Comparison of ENCODE assay signal across 26 cellular contexts in genomic region chr7:120215654-120216053, GRCh38. TPM values are rescaled to one million over a fixed set of nuclear protein-coding genes. Genes with fewer than 3 reads are reported as not detected.
"Had no signal": no experiment of that assay in that cellular context is flagged by ENCODE, and none has a peak within 500 bp of the region (broad histone marks: within the 10 kb centered on the region; RNA-seq: fewer than 3 reads in every experiment).

No MANE protein-coding gene starts in this region.

- H3K27ac Mint-ChIP-seq: dendritic cell treated with granulocyte-macrophage colony-stimulating factor and Interleukin-4, amounts not matched to agents 40 ng/mL and 50 ng/mL, for 4 days; effector memory CD8-positive, alpha-beta T cell; endodermal cell had no signal

- DNase-seq: colonic mucosa; cortex of kidney; dermis blood vessel endothelial cell; dorsolateral prefrontal cortex; effector CD4-positive, alpha-beta T cell; effector CD8-positive, alpha-beta T cell; effector memory CD4-positive, alpha-beta T cell; effector memory CD8-positive, alpha-beta T cell; endodermal cell; erythroblast; esophagus squamous epithelium; foreskin fibroblast; foreskin keratinocyte; foreskin melanocyte; gastrocnemius medialis; glutamatergic neuron; head of caudate nucleus; heart left ventricle; heart right ventricle had no signal

- H3K27ac ChIP-seq: colonic mucosa, coronary artery, dorsolateral prefrontal cortex, epithelial cell of prostate, esophagus muscularis mucosa, esophagus squamous epithelium, foreskin keratinocyte, gastrocnemius medialis, gastroesophageal sphincter, heart left ventricle, heart right ventricle had no signal

- H3K4me3 Mint-ChIP-seq: dendritic cell treated with granulocyte-macrophage colony-stimulating factor and Interleukin-4, amounts not matched to agents 40 ng/mL and 50 ng/mL, for 4 days; effector memory CD8-positive, alpha-beta T cell; endodermal cell had no signal

- H3K4me3 ChIP-seq: colonic mucosa, coronary artery, dorsolateral prefrontal cortex, esophagus muscularis mucosa, esophagus squamous epithelium, gastrocnemius medialis, gastroesophageal sphincter, heart left ventricle, heart right ventricle had no signal

- ATAC-seq: effector memory CD8-positive, alpha-beta T cell; esophagus mucosa; foreskin keratinocyte; gastrocnemius medialis; gastroesophageal sphincter; heart left ventricle; heart right ventricle had no signal

- H3K27me3 ChIP-seq: colonic mucosa, dorsolateral prefrontal cortex, esophagus muscularis mucosa, esophagus squamous epithelium, foreskin keratinocyte, gastrocnemius medialis, gastroesophageal sphincter, heart left ventricle, heart right ventricle had no signal

- H3K4me1 Mint-ChIP-seq: endodermal cell had no signal

- H3K9me3 ChIP-seq: colonic mucosa, esophagus muscularis mucosa, gastrocnemius medialis, gastroesophageal sphincter had no signal

- H3K27me3 Mint-ChIP-seq: dendritic cell treated with granulocyte-macrophage colony-stimulating factor and Interleukin-4, amounts not matched to agents 40 ng/mL and 50 ng/mL, for 4 days; effector memory CD8-positive, alpha-beta T cell had no signal

- H3K4me1 ChIP-seq: colonic mucosa, esophagus muscularis mucosa, esophagus squamous epithelium, foreskin keratinocyte, gastrocnemius medialis, gastroesophageal sphincter, heart left ventricle, heart right ventricle had no signal

- H3K36me3 ChIP-seq: colonic mucosa, esophagus muscularis mucosa, esophagus squamous epithelium, gastrocnemius medialis, gastroesophageal sphincter, heart left ventricle, heart right ventricle had no signal

RNA-seq across cellular contexts. Expression of gene KCND2, which starts 57.3 kb away (rescaled TPM):
- total RNA-seq: endothelial cell of umbilical vein, esophagus mucosa, foreskin keratinocyte had no signal
- polyA plus RNA-seq: endothelial cell of umbilical vein, foreskin keratinocyte, heart left ventricle, heart right ventricle had no signal
